Comparison of ENCODE assay signal across 1 cellular context in the genomic region with DNA sequence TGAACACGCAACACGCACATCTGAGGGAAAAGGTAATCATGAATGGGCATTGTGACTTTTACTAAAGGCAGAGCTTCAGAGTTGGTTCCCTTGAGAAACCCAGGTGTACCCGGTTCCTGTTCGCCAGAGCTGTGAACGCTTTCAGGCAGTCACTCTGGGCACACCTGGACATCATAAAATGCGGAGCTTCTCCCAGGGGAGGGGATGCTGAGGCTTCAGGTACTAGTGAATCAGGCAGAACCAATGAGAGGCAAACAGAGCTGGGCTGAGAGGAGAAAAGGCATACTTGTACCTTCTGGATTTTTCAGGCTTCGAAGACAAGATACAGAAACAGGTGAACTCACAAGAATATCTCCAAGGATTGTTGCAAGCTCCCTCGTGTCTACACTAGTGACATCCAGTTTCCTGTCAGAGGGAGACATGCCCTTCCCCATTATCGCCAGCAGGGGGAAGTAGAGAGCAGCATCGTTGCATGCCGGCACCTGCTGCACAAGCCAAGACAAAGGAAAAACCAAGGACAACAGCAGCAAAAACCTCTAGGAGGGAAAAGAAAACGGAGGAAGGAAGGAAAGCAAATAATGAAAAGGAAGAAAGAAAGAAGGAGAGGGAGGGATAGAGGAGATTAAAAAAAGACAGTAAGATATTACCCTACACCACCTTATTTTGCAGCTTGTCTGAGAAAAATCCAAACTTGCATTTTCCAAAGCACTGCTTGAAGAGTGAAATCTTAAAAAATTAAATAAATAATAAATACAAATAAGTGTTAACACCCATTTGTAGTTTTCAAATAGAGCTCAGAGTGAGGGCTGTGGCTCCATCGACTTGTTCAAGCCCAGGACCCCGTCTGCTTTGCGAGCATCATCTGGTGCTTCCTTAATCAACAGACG.
A peak's percentile ranks its signal among the peaks of the same experiment; 100 is the strongest.
TF ChIP-seq lines count a peak whose summit lies in the region.

No MANE protein-coding gene starts in this region.

TF ChIP-seq in K562, 482 proteins besides CTCF, POLR2A, EP300 and RAD21 (continued from another document and continues in another):
- TF ChIP-seq, protein P1, sequence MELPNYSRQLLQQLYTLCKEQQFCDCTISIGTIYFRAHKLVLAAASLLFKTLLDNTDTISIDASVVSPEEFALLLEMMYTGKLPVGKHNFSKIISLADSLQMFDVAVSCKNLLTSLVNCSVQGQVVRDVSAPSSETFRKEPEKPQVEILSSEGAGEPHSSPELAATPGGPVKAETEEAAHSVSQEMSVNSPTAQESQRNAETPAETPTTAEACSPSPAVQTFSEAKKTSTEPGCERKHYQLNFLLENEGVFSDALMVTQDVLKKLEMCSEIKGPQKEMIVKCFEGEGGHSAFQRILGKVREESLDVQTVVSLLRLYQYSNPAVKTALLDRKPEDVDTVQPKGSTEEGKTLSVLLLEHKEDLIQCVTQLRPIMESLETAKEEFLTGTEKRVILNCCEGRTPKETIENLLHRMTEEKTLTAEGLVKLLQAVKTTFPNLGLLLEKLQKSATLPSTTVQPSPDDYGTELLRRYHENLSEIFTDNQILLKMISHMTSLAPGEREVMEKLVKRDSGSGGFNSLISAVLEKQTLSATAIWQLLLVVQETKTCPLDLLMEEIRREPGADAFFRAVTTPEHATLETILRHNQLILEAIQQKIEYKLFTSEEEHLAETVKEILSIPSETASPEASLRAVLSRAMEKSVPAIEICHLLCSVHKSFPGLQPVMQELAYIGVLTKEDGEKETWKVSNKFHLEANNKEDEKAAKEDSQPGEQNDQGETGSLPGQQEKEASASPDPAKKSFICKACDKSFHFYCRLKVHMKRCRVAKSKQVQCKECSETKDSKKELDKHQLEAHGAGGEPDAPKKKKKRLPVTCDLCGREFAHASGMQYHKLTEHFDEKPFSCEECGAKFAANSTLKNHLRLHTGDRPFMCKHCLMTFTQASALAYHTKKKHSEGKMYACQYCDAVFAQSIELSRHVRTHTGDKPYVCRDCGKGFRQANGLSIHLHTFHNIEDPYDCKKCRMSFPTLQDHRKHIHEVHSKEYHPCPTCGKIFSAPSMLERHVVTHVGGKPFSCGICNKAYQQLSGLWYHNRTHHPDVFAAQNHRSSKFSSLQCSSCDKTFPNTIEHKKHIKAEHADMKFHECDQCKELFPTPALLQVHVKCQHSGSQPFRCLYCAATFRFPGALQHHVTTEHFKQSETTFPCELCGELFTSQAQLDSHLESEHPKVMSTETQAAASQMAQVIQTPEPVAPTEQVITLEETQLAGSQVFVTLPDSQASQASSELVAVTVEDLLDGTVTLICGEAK (IDR thresholded peaks at IDR 0.05) = no peak
- TF ChIP-seq, protein P1 (CRISPR knock-in tag; IDR thresholded peaks at IDR 0.05) = no peak
- TF ChIP-seq ZNF12 (CRISPR knock-in tag; IDR thresholded peaks at IDR 0.05) = no peak
- no peak for TF ChIP-seq WHSC1 (IDR thresholded peaks at IDR 0.05; ENCODE audit: low read length)
- TF ChIP-seq, protein P2, sequence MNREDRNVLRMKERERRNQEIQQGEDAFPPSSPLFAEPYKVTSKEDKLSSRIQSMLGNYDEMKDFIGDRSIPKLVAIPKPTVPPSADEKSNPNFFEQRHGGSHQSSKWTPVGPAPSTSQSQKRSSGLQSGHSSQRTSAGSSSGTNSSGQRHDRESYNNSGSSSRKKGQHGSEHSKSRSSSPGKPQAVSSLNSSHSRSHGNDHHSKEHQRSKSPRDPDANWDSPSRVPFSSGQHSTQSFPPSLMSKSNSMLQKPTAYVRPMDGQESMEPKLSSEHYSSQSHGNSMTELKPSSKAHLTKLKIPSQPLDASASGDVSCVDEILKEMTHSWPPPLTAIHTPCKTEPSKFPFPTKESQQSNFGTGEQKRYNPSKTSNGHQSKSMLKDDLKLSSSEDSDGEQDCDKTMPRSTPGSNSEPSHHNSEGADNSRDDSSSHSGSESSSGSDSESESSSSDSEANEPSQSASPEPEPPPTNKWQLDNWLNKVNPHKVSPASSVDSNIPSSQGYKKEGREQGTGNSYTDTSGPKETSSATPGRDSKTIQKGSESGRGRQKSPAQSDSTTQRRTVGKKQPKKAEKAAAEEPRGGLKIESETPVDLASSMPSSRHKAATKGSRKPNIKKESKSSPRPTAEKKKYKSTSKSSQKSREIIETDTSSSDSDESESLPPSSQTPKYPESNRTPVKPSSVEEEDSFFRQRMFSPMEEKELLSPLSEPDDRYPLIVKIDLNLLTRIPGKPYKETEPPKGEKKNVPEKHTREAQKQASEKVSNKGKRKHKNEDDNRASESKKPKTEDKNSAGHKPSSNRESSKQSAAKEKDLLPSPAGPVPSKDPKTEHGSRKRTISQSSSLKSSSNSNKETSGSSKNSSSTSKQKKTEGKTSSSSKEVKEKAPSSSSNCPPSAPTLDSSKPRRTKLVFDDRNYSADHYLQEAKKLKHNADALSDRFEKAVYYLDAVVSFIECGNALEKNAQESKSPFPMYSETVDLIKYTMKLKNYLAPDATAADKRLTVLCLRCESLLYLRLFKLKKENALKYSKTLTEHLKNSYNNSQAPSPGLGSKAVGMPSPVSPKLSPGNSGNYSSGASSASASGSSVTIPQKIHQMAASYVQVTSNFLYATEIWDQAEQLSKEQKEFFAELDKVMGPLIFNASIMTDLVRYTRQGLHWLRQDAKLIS (CRISPR knock-in tag; IDR thresholded peaks at IDR 0.05) = no peak
- no peak for TF ChIP-seq CHCHD3 (CRISPR knock-in tag; IDR thresholded peaks at IDR 0.05)
- TF ChIP-seq NFIX (CRISPR knock-in tag; IDR thresholded peaks at IDR 0.05; ENCODE audit: low read depth) = no peak
- TF ChIP-seq RNF2 (IDR thresholded peaks at IDR 0.05) = no peak
- TF ChIP-seq MIER1 (IDR thresholded peaks at IDR 0.05; ENCODE audit: low read depth) = no peak
- no peak for TF ChIP-seq ZNF444 (CRISPR knock-in tag; IDR thresholded peaks at IDR 0.05)
- no peak for TF ChIP-seq SMARCB1 (IDR thresholded peaks at IDR 0.05; ENCODE audit: insufficient read length, low read depth)
- TF ChIP-seq FOXP1 (CRISPR knock-in tag; IDR thresholded peaks at IDR 0.05) = no peak
- no peak for TF ChIP-seq ZBTB1 (CRISPR knock-in tag; IDR thresholded peaks at IDR 0.05; ENCODE audit: borderline replicate concordance, low read depth)
- no peak for TF ChIP-seq PRMT5 (CRISPR knock-in tag; IDR thresholded peaks at IDR 0.05)
- TF ChIP-seq, protein P3, sequence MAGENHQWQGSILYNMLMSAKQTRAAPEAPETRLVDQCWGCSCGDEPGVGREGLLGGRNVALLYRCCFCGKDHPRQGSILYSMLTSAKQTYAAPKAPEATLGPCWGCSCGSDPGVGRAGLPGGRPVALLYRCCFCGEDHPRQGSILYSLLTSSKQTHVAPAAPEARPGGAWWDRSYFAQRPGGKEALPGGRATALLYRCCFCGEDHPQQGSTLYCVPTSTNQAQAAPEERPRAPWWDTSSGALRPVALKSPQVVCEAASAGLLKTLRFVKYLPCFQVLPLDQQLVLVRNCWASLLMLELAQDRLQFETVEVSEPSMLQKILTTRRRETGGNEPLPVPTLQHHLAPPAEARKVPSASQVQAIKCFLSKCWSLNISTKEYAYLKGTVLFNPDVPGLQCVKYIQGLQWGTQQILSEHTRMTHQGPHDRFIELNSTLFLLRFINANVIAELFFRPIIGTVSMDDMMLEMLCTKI (IDR thresholded peaks at IDR 0.05; ENCODE audit: partially characterized antibody) = no peak
- no peak for TF ChIP-seq KAT7 (CRISPR knock-in tag; IDR thresholded peaks at IDR 0.05; ENCODE audit: borderline replicate concordance)
- TF ChIP-seq MYNN (IDR thresholded peaks at IDR 0.05) = no peak
- TF ChIP-seq MYNN (CRISPR knock-in tag; IDR thresholded peaks at IDR 0.05) = no peak
- TF ChIP-seq, protein P4, sequence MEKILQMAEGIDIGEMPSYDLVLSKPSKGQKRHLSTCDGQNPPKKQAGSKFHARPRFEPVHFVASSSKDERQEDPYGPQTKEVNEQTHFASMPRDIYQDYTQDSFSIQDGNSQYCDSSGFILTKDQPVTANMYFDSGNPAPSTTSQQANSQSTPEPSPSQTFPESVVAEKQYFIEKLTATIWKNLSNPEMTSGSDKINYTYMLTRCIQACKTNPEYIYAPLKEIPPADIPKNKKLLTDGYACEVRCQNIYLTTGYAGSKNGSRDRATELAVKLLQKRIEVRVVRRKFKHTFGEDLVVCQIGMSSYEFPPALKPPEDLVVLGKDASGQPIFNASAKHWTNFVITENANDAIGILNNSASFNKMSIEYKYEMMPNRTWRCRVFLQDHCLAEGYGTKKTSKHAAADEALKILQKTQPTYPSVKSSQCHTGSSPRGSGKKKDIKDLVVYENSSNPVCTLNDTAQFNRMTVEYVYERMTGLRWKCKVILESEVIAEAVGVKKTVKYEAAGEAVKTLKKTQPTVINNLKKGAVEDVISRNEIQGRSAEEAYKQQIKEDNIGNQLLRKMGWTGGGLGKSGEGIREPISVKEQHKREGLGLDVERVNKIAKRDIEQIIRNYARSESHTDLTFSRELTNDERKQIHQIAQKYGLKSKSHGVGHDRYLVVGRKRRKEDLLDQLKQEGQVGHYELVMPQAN (IDR thresholded peaks at IDR 0.05; ENCODE audit: borderline replicate concordance) = no peak; the same call in 1 of the 2 replicates
- no peak for TF ChIP-seq ZNF197 (CRISPR knock-in tag; IDR thresholded peaks at IDR 0.05; ENCODE audit: low read depth)
- no peak for TF ChIP-seq ZNF324 (CRISPR knock-in tag; IDR thresholded peaks at IDR 0.05)
- TF ChIP-seq HEY1 (CRISPR knock-in tag; IDR thresholded peaks at IDR 0.05; ENCODE audit: borderline replicate concordance) = no peak
- TF ChIP-seq, protein P5, sequence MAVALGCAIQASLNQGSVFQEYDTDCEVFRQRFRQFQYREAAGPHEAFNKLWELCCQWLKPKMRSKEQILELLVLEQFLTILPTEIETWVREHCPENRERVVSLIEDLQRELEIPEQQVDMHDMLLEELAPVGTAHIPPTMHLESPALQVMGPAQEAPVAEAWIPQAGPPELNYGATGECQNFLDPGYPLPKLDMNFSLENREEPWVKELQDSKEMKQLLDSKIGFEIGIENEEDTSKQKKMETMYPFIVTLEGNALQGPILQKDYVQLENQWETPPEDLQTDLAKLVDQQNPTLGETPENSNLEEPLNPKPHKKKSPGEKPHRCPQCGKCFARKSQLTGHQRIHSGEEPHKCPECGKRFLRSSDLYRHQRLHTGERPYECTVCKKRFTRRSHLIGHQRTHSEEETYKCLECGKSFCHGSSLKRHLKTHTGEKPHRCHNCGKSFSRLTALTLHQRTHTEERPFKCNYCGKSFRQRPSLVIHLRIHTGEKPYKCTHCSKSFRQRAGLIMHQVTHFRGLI (CRISPR knock-in tag; IDR thresholded peaks at IDR 0.05) = no peak
- TF ChIP-seq NEUROD1 (IDR thresholded peaks at IDR 0.05; ENCODE audit: borderline replicate concordance, low read depth, low read length, partially characterized antibody) = no peak
- no peak for TF ChIP-seq FOXJ2 (tag; IDR thresholded peaks at IDR 0.05)
- no peak for TF ChIP-seq HSF4 (CRISPR knock-in tag; IDR thresholded peaks at IDR 0.05; ENCODE audit: borderline replicate concordance)
- TF ChIP-seq TCFL5 (CRISPR knock-in tag; conservative IDR thresholded peaks at IDR 0.05) = no peak
- TF ChIP-seq RBM39 (optimal IDR thresholded peaks at IDR 0.05; ENCODE audit: low read depth, low read length) = no peak
- no peak for TF ChIP-seq ASH1L (IDR thresholded peaks at IDR 0.05; ENCODE audit: borderline replicate concordance, low read depth, partially characterized antibody)
- no peak for TF ChIP-seq ZEB2 (IDR thresholded peaks at IDR 0.05)
- TF ChIP-seq, protein P6, sequence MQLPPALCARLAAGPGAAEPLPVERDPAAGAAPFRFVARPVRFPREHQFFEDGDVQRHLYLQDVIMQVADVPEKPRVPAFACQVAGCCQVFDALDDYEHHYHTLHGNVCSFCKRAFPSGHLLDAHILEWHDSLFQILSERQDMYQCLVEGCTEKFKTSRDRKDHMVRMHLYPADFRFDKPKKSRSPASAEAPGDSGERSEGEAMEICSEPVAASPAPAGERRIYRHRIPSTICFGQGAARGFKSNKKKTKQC (CRISPR knock-in tag; IDR thresholded peaks at IDR 0.05) = no peak
- TF ChIP-seq ZNF212 (CRISPR knock-in tag; IDR thresholded peaks at IDR 0.05) = no peak
- TF ChIP-seq STAG1 (CRISPR knock-in tag; IDR thresholded peaks at IDR 0.05; ENCODE audit: borderline replicate concordance) = no peak; the same call in 1 of the 2 replicates
- no peak for TF ChIP-seq HCFC1 (IDR thresholded peaks at IDR 0.05; ENCODE audit: low read depth, low read length)
- TF ChIP-seq, protein P7, sequence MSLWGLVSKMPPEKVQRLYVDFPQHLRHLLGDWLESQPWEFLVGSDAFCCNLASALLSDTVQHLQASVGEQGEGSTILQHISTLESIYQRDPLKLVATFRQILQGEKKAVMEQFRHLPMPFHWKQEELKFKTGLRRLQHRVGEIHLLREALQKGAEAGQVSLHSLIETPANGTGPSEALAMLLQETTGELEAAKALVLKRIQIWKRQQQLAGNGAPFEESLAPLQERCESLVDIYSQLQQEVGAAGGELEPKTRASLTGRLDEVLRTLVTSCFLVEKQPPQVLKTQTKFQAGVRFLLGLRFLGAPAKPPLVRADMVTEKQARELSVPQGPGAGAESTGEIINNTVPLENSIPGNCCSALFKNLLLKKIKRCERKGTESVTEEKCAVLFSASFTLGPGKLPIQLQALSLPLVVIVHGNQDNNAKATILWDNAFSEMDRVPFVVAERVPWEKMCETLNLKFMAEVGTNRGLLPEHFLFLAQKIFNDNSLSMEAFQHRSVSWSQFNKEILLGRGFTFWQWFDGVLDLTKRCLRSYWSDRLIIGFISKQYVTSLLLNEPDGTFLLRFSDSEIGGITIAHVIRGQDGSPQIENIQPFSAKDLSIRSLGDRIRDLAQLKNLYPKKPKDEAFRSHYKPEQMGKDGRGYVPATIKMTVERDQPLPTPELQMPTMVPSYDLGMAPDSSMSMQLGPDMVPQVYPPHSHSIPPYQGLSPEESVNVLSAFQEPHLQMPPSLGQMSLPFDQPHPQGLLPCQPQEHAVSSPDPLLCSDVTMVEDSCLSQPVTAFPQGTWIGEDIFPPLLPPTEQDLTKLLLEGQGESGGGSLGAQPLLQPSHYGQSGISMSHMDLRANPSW (CRISPR knock-in tag; IDR thresholded peaks at IDR 0.05) = no peak
- TF ChIP-seq SMARCE1 (IDR thresholded peaks at IDR 0.05) = 0 out of 2 replicates have a peak, but pooled peaks have one; percentile 51
- no peak for TF ChIP-seq KAT2B (IDR thresholded peaks at IDR 0.05; ENCODE audit: low read depth, low read length)
- TF ChIP-seq KLF13 (tag; IDR thresholded peaks at IDR 0.05; ENCODE audit: borderline replicate concordance, low read depth) = no peak
